Comparison of ENCODE assay signal across 1 cellular context in the genomic region with DNA sequence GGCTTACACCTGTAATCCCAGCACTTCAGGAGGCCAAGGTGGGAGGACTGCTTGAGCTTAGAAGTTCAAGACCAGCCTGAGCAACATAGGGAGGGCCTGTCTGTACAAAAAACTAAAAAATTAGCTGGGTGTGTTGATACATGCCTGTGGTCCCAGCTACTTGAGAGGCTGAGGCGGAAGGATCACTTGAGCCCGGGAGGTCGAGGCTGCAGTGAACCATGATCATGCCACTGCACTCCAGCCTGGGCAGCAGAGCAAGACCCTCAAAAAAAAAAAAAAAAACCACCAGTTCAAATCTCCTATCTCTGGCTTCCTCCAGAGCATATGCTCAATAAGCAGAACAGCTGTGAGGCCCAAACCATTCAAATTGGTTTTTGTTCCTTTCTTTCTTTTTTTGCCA.
A peak's percentile ranks its signal among the peaks of the same experiment; 100 is the strongest.
TF ChIP-seq lines count a peak whose summit lies in the region.

No MANE protein-coding gene starts in this region.

TF ChIP-seq in HEK293, 187 proteins besides CTCF, POLR2A, EP300 and RAD21:
- TF ChIP-seq ZNF121 (tag by site-specific recombination; IDR thresholded peaks at IDR 0.05), result peak; percentile 59; the same call in 1 of the 2 replicates
- TF ChIP-seq, protein P1, sequence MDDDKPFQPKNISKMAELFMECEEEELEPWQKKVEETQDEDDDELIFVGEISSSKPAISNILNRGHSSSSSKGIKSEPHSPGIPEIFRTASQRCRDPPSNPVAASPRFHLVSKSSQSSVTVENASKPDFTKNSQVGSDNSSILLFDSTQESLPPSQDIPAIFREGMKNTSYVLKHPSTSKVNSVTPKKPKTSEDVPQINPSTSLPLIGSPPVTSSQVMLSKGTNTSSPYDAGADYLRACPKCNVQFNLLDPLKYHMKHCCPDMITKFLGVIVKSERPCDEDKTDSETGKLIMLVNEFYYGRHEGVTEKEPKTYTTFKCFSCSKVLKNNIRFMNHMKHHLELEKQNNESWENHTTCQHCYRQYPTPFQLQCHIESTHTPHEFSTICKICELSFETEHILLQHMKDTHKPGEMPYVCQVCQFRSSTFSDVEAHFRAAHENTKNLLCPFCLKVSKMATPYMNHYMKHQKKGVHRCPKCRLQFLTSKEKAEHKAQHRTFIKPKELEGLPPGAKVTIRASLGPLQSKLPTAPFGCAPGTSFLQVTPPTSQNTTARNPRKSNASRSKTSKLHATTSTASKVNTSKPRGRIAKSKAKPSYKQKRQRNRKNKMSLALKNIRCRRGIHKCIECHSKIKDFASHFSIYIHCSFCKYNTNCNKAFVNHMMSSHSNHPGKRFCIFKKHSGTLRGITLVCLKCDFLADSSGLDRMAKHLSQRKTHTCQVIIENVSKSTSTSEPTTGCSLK (tag by site-specific recombination; IDR thresholded peaks at IDR 0.05), result no peak
